In the genomic region with DNA sequence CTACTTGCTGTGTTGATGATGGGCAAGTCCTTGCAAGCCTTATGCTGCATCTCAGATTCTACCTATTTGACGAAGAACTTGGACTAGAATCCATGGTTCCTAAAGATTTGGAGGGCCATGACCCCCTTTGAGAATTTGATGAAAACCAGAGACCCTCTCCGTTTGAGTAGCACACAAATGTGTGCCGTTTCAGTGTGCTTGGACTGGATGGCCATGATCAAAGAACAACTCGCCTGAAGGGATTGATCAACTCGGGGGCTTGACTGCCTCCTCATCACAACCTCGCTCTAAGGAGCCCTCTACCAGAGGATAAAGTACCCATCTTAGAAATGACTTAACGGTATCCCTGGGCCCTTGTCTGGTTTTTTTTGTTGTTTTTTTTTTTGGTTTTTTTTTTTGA, we compare ENCODE assay signal across 23 cellular contexts.
"Had no signal": no experiment of that assay in that cellular context is flagged by ENCODE, and none has a peak within 500 bp of the region (broad histone marks: within the 10 kb centered on the region; RNA-seq: fewer than 3 reads in every experiment).

No MANE protein-coding gene starts in this region.

- H3K27ac Mint-ChIP-seq: activated CD4-positive, alpha-beta memory T cell treated with anti-CD3 and anti-CD28 coated beads, Interleukin-2, amount 10 ng/mL, durations not matched to agents 7 days and 5 days; activated CD4-positive, alpha-beta T cell treated with anti-CD3 and anti-CD28 coated beads for 36 hours; activated naive CD8-positive, alpha-beta T cell treated with anti-CD3 and anti-CD28 coated beads, Interleukin-2, amount 10 ng/mL, durations not matched to agents 7 days and 5 days had no signal

- H3K4me3 Mint-ChIP-seq: activated CD4-positive, alpha-beta memory T cell treated with anti-CD3 and anti-CD28 coated beads, Interleukin-2, amount 10 ng/mL, durations not matched to agents 7 days and 5 days; activated CD4-positive, alpha-beta T cell treated with anti-CD3 and anti-CD28 coated beads for 36 hours; activated naive CD8-positive, alpha-beta T cell treated with anti-CD3 and anti-CD28 coated beads, Interleukin-2, amount 10 ng/mL, durations not matched to agents 7 days and 5 days had no signal

- H3K9me3 Mint-ChIP-seq: activated CD4-positive, alpha-beta memory T cell treated with anti-CD3 and anti-CD28 coated beads, Interleukin-2, amount 10 ng/mL, durations not matched to agents 7 days and 5 days had no signal

- H3K27ac ChIP-seq: adrenal gland, coronary artery, SJSA1, VCaP had no signal

- H3K27me3 Mint-ChIP-seq: activated CD4-positive, alpha-beta memory T cell treated with anti-CD3 and anti-CD28 coated beads, Interleukin-2, amount 10 ng/mL, durations not matched to agents 7 days and 5 days; activated CD4-positive, alpha-beta T cell treated with anti-CD3 and anti-CD28 coated beads for 36 hours; activated naive CD8-positive, alpha-beta T cell treated with anti-CD3 and anti-CD28 coated beads, Interleukin-2, amount 10 ng/mL, durations not matched to agents 7 days and 5 days had no signal

- DNase-seq: activated CD4-positive, alpha-beta memory T cell treated with anti-CD3 and anti-CD28 coated beads, Interleukin-2, amount 10 ng/mL, durations not matched to agents 7 days and 5 days; activated CD4-positive, alpha-beta T cell treated with anti-CD3 and anti-CD28 coated beads for 36 hours; activated CD4-positive, alpha-beta T cell treated with anti-CD3 and anti-CD28 coated beads, Interleukin-2, amount 50 U/mL, for 1 hour; activated naive CD4-positive, alpha-beta T cell treated with anti-CD3 and anti-CD28 coated beads, Interleukin-2, amount 50 U/mL, for 16 hours; activated naive CD8-positive, alpha-beta T cell treated with anti-CD3 and anti-CD28 coated beads, Interleukin-2, amount 10 ng/mL, durations not matched to agents 7 days and 5 days; adrenal gland; anterior cingulate cortex; MG63; MV-4-11; NCI-H1105; NCI-H1436; NCI-H1694 treated with DMSO at 0.1 percent for 48 hours; NCI-H2029 treated with DMSO at 0.1 percent for 48 hours; NCI-H510A treated with DMSO at 0.1 percent for 48 hours; NCI-H69; NK-92 treated with Interleukin-12 subunit alpha and Interleukin-12 subunit beta, amount 100 ng/mL, for 24 hours; PC-3; SHP77; T-helper 2 cell; T1000 had no signal

- H3K9me3 ChIP-seq: adrenal gland, MG63, SJSA1 had no signal

- H3K4me3 ChIP-seq: adrenal gland, coronary artery, MG63, SJSA1 had no signal
